Comparison of ENCODE assay signal across 2 cellular contexts in genomic region chr11:125536834-125537233, GRCh38.
TF ChIP-seq lines count a peak whose summit lies in the region.
"Not testable (repeated sequence)": the region's sequence is repeated elsewhere in the genome, so short reads cannot be mapped to it uniquely, and the experiment has no call there.

No MANE protein-coding gene starts in this region.

TF ChIP-seq in WTC11, 78 proteins besides CTCF, POLR2A, EP300 and RAD21:
- TF ChIP-seq SP1 (CRISPR knock-in tag; conservative IDR thresholded peaks at IDR 0.05) (peak; percentile 34; the same call in 1 of the 2 replicates), FOXK1 (CRISPR knock-in tag; IDR thresholded peaks at IDR 0.05) (peak; percentile 67; the same call in 1 of the 2 replicates)
TF ChIP-seq in WTC11: peak in this region for 2; not testable (repeated sequence) for 76.

TF ChIP-seq in HepG2, 621 proteins besides CTCF, POLR2A, EP300 and RAD21:
- TF ChIP-seq FOXA1 (IDR thresholded peaks at IDR 0.05): not testable (repeated sequence)
- peak; percentile 12; the same call in 1 of the 2 replicates for TF ChIP-seq FOXA1 (CRISPR knock-in tag; IDR thresholded peaks at IDR 0.05)
- TF ChIP-seq, protein P1, sequence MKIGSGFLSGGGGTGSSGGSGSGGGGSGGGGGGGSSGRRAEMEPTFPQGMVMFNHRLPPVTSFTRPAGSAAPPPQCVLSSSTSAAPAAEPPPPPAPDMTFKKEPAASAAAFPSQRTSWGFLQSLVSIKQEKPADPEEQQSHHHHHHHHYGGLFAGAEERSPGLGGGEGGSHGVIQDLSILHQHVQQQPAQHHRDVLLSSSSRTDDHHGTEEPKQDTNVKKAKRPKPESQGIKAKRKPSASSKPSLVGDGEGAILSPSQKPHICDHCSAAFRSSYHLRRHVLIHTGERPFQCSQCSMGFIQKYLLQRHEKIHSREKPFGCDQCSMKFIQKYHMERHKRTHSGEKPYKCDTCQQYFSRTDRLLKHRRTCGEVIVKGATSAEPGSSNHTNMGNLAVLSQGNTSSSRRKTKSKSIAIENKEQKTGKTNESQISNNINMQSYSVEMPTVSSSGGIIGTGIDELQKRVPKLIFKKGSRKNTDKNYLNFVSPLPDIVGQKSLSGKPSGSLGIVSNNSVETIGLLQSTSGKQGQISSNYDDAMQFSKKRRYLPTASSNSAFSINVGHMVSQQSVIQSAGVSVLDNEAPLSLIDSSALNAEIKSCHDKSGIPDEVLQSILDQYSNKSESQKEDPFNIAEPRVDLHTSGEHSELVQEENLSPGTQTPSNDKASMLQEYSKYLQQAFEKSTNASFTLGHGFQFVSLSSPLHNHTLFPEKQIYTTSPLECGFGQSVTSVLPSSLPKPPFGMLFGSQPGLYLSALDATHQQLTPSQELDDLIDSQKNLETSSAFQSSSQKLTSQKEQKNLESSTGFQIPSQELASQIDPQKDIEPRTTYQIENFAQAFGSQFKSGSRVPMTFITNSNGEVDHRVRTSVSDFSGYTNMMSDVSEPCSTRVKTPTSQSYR (CRISPR knock-in tag; IDR thresholded peaks at IDR 0.05; ENCODE audit: borderline replicate concordance): peak; percentile 28; the same call in 1 of the 2 replicates
